25 cellular contexts compared by ENCODE assay signal in the genomic region with DNA sequence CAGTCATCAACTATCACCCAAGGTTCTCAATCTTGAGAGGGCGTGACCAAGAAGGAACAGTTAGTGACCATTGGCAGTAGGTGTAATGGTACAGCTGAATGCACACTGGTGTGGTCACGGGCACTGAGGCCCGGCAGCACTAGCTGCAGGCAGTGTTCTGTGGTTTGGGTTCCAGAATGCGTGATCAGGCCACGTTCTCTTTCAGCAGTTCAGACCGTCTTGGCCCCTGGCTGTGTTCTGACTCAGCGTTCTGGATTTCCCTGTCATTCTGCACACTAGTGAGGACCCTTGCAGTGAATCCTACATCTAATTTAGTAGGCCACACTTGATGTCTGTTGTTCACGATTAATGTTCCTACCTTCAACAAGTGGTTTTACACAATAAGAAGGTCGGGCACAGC.
"Had no signal": no experiment of that assay in that cellular context is flagged by ENCODE, and none has a peak within 500 bp of the region (broad histone marks: within the 10 kb centered on the region; RNA-seq: fewer than 3 reads in every experiment).

No MANE protein-coding gene starts in this region.

- H3K27ac ChIP-seq: HL-60, PC-9, Peyer's patch, RWPE1 had no signal

- DNase-seq: KBM-7, MG63, NCI-H1092, NCI-H1105 treated with DMSO at 0.1 percent for 48 hours, NCI-H1417 treated with DMSO at 0.1 percent for 48 hours, NCI-H146, NCI-H1694 treated with DMSO at 0.1 percent for 48 hours, NCI-H1930, NCI-H2081, NCI-H2107, NCI-H2171, NCI-H226, NCI-H446, NCI-H510A, NCI-H524 treated with DMSO at 0.1 percent for 48 hours, NCI-H69, NCI-H774, PC-9, Peyer's patch, SHP77, SK-N-SH, SW 1271, T-cell had no signal

- H3K4me1 ChIP-seq: Peyer's patch had no signal

- H2AFZ ChIP-seq: PC-9 had no signal

- H3K4me3 ChIP-seq: MG63, PC-9, Peyer's patch had no signal

- H3K36me3 ChIP-seq: MG63, Peyer's patch had no signal

- ATAC-seq: T-cell had no signal

- H3K27me3 ChIP-seq: MG63, Peyer's patch had no signal

- H3K9me3 ChIP-seq: MG63, Peyer's patch, SK-N-SH had no signal

- H3K4me2 ChIP-seq: PC-9, SK-N-SH had no signal

- H3K9ac ChIP-seq: SK-N-SH had no signal
